ENCODE assay signal across 22 cellular contexts in genomic region chr20:13449868-13450441, GRCh38.
A peak's percentile ranks its signal among the peaks of the same experiment; 100 is the strongest.
DNase-seq lines count a peak whose midpoint lies in the region; ATAC-seq, FAIRE-seq and TF ChIP-seq lines count a peak whose summit lies in the region.
"Had no signal": no experiment of that assay in that cellular context is flagged by ENCODE, and none has a peak within 500 bp of the region (broad histone marks: within the 10 kb centered on the region; RNA-seq: fewer than 3 reads in every experiment).

No MANE protein-coding gene starts in this region.

- H3K4me1 Mint-ChIP-seq in astrocyte (ENCODE audit: low read depth, unreplicated experiment): no peaks in the 10 kb centered on the region

- H3K4me3 ChIP-seq in A673 (ENCODE audit: low read depth, low read length, poor library complexity, severe bottlenecking): no peak overlapping the region
- no peak overlapping the region for H3K4me3 ChIP-seq in astrocyte (ENCODE audit: insufficient read depth, low read depth, low read length)
- no peak overlapping the region for H3K4me3 ChIP-seq in foreskin fibroblast (ENCODE audit: low read depth in 1 of 2, low read length in 2 of 2)
- no peak overlapping the region for H3K4me3 ChIP-seq in upper lobe of left lung

- H3K4me1 ChIP-seq in A673 (ENCODE audit: insufficient read depth, low read length, poor library complexity, severe bottlenecking): peaks cover 17% of the 10 kb centered on the region
- no peaks in the 10 kb centered on the region for H3K4me1 ChIP-seq in astrocyte (ENCODE audit: insufficient read depth, low read length)
- no peaks in the 10 kb centered on the region for H3K4me1 ChIP-seq in upper lobe of left lung
- H3K4me1 ChIP-seq: BE2C had no signal

- peaks cover 7% of the 10 kb centered on the region for H3K36me3 Mint-ChIP-seq in astrocyte (ENCODE audit: low read depth, unreplicated experiment)

- no TSS peak for BruUV-seq in A673 (replicated peaks; lab: Mats Ljungman, UMichigan)

- CTCF ChIA-PET in A673 (lab: Charles Lee): no interaction called here

- no peaks in the 10 kb centered on the region for H3K79me2 ChIP-seq in astrocyte (ENCODE audit: insufficient read depth, low read length)

- H3K36me3 ChIP-seq in A673 (ENCODE audit: insufficient read depth, low read length, poor library complexity, severe bottlenecking) (no peaks in the 10 kb centered on the region), astrocyte (ENCODE audit: insufficient read depth, low read length) (no peaks in the 10 kb centered on the region), upper lobe of left lung (no peaks in the 10 kb centered on the region)
- H3K36me3 ChIP-seq: BE2C had no signal

- no peak overlapping the region for H3K4me3 Mint-ChIP-seq in astrocyte (ENCODE audit: unreplicated experiment)
- H3K4me3 Mint-ChIP-seq: CD4-positive, alpha-beta T cell had no signal

- POLR2A ChIA-PET in A673 (lab: Charles Lee; ENCODE audit: low non-redundant PET): no interaction called here

- no peaks in the 10 kb centered on the region for H3K27me3 Mint-ChIP-seq in astrocyte (ENCODE audit: low read depth, unreplicated experiment)
- H3K27me3 Mint-ChIP-seq: CD4-positive, alpha-beta T cell had no signal

- no peak overlapping the region for H2AFZ ChIP-seq in astrocyte (ENCODE audit: low read depth, low read length)

- no peak for TF ChIP-seq POLR2A in upper lobe of left lung (IDR thresholded peaks at IDR 0.05)

- H3K27ac ChIP-seq in A673 (ENCODE audit: low read depth, low read length, poor library complexity, severe bottlenecking): peak overlapping the region; percentile 51
- no peak overlapping the region for H3K27ac ChIP-seq in astrocyte (ENCODE audit: low read depth, low read length)
- no peak overlapping the region for H3K27ac ChIP-seq in upper lobe of left lung

- peak; percentile 43 for FAIRE-seq in astrocyte (lab: Jason Lieb, UNC)
- FAIRE-seq: H54 had no signal

- no peak overlapping the region for H3K27ac Mint-ChIP-seq in astrocyte (ENCODE audit: unreplicated experiment)
- H3K27ac Mint-ChIP-seq: CD4-positive, alpha-beta T cell had no signal

- no peak for TF ChIP-seq EP300 in upper lobe of left lung (IDR thresholded peaks at IDR 0.05)

- intact Hi-C loops in A673 (cut with micrococcal nuclease; ENCODE audit: unreplicated experiment): loop anchor here (10.0 kb wide), 4 partner anchors 65 to 325 kb away; partner anchors contain the start of gene ISM1

- no peak overlapping the region for H3K4me2 ChIP-seq in astrocyte (ENCODE audit: low read length)

- no peak overlapping the region for H3K9ac ChIP-seq in astrocyte (ENCODE audit: low read length)

- DNase-seq in A673 (ENCODE audit: low spot score) (peak; percentile 91), HT1080 (ENCODE audit: low read depth) (peak; percentile 15), astrocyte (ENCODE audit: low read depth) (no peak), foreskin fibroblast (peak; percentile 25 to 26), epidermal melanocyte (ENCODE audit: insufficient read length, low spot score) (no peak), NCI-H2029 (lab: John Stamatoyannopoulos, UW) (no peak), upper lobe of left lung (no peak)
- DNase-seq: 8988T; BE2C; Calu3; CD4-positive, alpha-beta T cell; NCI-H1105 treated with DMSO at 0.1 percent for 48 hours; NCI-H1694; NCI-H2107; NCI-H510A; NCI-H748 treated with DMSO at 0.1 percent for 48 hours; NK-92 treated with Interleukin-12 subunit alpha and Interleukin-12 subunit beta, amount 100 ng/mL, for 24 hours; RPMI8226; SHP77 treated with DMSO at 0.1 percent for 48 hours had no signal

- no peaks in the 10 kb centered on the region for H3K27me3 ChIP-seq in A673 (replicated peaks; ENCODE audit: insufficient read depth, low read depth, low read length, poor library complexity)
- H3K27me3 ChIP-seq in astrocyte (ENCODE audit: insufficient read depth, low read length): no peaks in the 10 kb centered on the region
- H3K27me3 ChIP-seq in upper lobe of left lung: no peaks in the 10 kb centered on the region
- H3K27me3 ChIP-seq: BE2C had no signal

- H4K20me1 ChIP-seq in astrocyte (ENCODE audit: insufficient read depth, low read length): no peaks in the 10 kb centered on the region

- WGBS in upper lobe of left lung, 2 donors: 86% methylated on average over 3 of the region's 3 CpGs

- H3K9me3 ChIP-seq in A673 (ENCODE audit: low read depth, low read length, poor library complexity, severe bottlenecking) (no peaks in the 10 kb centered on the region), astrocyte (ENCODE audit: insufficient read depth, low read depth, low read length) (no peaks in the 10 kb centered on the region), upper lobe of left lung (no peaks in the 10 kb centered on the region)
- H3K9me3 ChIP-seq: BE2C had no signal

- no peak for ATAC-seq in HG02623 (IDR thresholded peaks at IDR 0.05; ENCODE audit: unreplicated experiment)
- ATAC-seq in upper lobe of left lung (ENCODE audit: low FRiP score in 2 of 2): no peak
- ATAC-seq: SK-N-SH treated with all-trans-retinoic acid at 6 μM for 48 hours had no signal

- TF ChIP-seq CTCF in A673 (conservative IDR thresholded peaks at IDR 0.05; ENCODE audit: low read depth, low read length) (no peak), astrocyte (IDR thresholded peaks at IDR 0.05; ENCODE audit: insufficient read depth, low read depth, low read length) (no peak), foreskin fibroblast (IDR thresholded peaks at IDR 0.05; ENCODE audit: low read depth, low read length) (no peak), upper lobe of left lung (IDR thresholded peaks at IDR 0.05) (no peak)

- H3K9me3 Mint-ChIP-seq in astrocyte (ENCODE audit: unreplicated experiment): no peaks in the 10 kb centered on the region
- H3K9me3 Mint-ChIP-seq: CD4-positive, alpha-beta T cell had no signal

Comparison
In these comparisons a context has a peak if more than half of its experiments do, and no peak if none do; other contexts are left out.
1. DNase-seq: peak in A673 (single experiment), HT1080 (single experiment) and foreskin fibroblast (2 of 2); none in astrocyte (single experiment), epidermal melanocyte (single experiment), NCI-H2029 (single experiment) and upper lobe of left lung (0 of 2).